Comparison of ENCODE assay signal across 9 cellular contexts in genomic region chr12:12735301-12735700, GRCh38. TPM values are rescaled to one million over a fixed set of nuclear protein-coding genes. Genes with fewer than 3 reads are reported as not detected.
DNase-seq lines count a peak whose midpoint lies in the region; ATAC-seq and TF ChIP-seq lines count a peak whose summit lies in the region.
"Had no signal": no experiment of that assay in that cellular context is flagged by ENCODE, and none has a peak within 500 bp of the region (broad histone marks: within the 10 kb centered on the region; RNA-seq: fewer than 3 reads in every experiment).

No MANE protein-coding gene starts in this region.

- H3K79me2 ChIP-seq in fibroblast of lung (ENCODE audit: control insufficient read depth, insufficient read depth, low read length): peaks cover 35% of the 10 kb centered on the region

- no peak for TF ChIP-seq CTCF in fibroblast of lung (conservative IDR thresholded peaks at IDR 0.05 in 1 of 2, IDR thresholded peaks at IDR 0.05 in 1 of 2; ENCODE audit: low read depth in 1 of 2, low read length in 2 of 2)
- no peak for TF ChIP-seq CTCF in omental fat pad (IDR thresholded peaks at IDR 0.05)

- no peak overlapping the region for H2AFZ ChIP-seq in fibroblast of lung (ENCODE audit: low read length)

- H3K27me3 ChIP-seq in fibroblast of lung (ENCODE audit: control insufficient read depth, insufficient read depth, low read length) (no peaks in the 10 kb centered on the region), skeletal muscle tissue (ENCODE audit: control insufficient read depth in 3 of 3, insufficient read depth in 3 of 3, low read length in 3 of 3) (no peaks in the 10 kb centered on the region)

- H3K9ac ChIP-seq in fibroblast of lung (ENCODE audit: insufficient read depth, low read length) (no peak overlapping the region), skeletal muscle tissue (ENCODE audit: low read depth in 1 of 3, low read length in 3 of 3) (no peak overlapping the region)

- no peak for ATAC-seq in omental fat pad (ENCODE audit: low FRiP score)
- ATAC-seq in HG03378 (IDR thresholded peaks at IDR 0.05; ENCODE audit: unreplicated experiment): no peak

- DNase-seq in ELR (ENCODE audit: low read depth) (peak; percentile 76), SW480 (ENCODE audit: low spot score) (peak; percentile 50), fibroblast of lung (ENCODE audit: low read depth in 2 of 2) (peak in 1 of 2 donors; percentile 96), omental fat pad (ENCODE audit: low spot score) (no peak), UCSD-AML1 (lab: John Stamatoyannopoulos, UW; ENCODE audit: unreplicated experiment) (no peak)
- DNase-seq: Right ventricle myocardium superior had no signal

- H3K27ac ChIP-seq in fibroblast of lung (ENCODE audit: insufficient read depth, low read length): peak overlapping the region; percentile 88
- H3K27ac ChIP-seq in skeletal muscle tissue (ENCODE audit: low read depth, low read length): peak overlapping the region; percentile 51

- H3K9me3 ChIP-seq in fibroblast of lung (ENCODE audit: control insufficient read depth, insufficient read depth, low read depth, low read length) (no peaks in the 10 kb centered on the region), skeletal muscle tissue (ENCODE audit: control insufficient read depth in 3 of 3, low read length in 3 of 3) (no peaks in the 10 kb centered on the region)

- H3K4me3 ChIP-seq in fibroblast of lung (replicated peaks in 1 of 4; ENCODE audit: control extremely low read depth in 1 of 4, insufficient read depth in 1 of 4, low read depth in 3 of 4, low read length in 4 of 4) (peak overlapping the region in 1 of 4 experiments; percentile 28), skeletal muscle tissue (ENCODE audit: low read length in 3 of 3) (no peak overlapping the region)

- H3K4me2 ChIP-seq in fibroblast of lung (ENCODE audit: extremely low read depth, insufficient read depth, low read length): peak overlapping the region; percentile 84

- H3K4me1 ChIP-seq in fibroblast of lung (ENCODE audit: control insufficient read depth, extremely low read depth, insufficient read depth, low read length) (peaks cover 19% of the 10 kb centered on the region), skeletal muscle tissue (ENCODE audit: control insufficient read depth in 3 of 3, insufficient read depth in 3 of 3, low read length in 3 of 3) (peaks cover 4 to 10% (median 5%) of the 10 kb centered on the region in 3 donors)

- no peaks in the 10 kb centered on the region for H4K20me1 ChIP-seq in fibroblast of lung (ENCODE audit: control insufficient read depth, extremely low read depth, insufficient read depth, low read length)

- H3K36me3 ChIP-seq in fibroblast of lung (ENCODE audit: control insufficient read depth, insufficient read depth, low read length) (no peaks in the 10 kb centered on the region), skeletal muscle tissue (ENCODE audit: control insufficient read depth in 3 of 3, insufficient read depth in 3 of 3, low read length in 3 of 3) (no peaks in the 10 kb centered on the region)

RNA-seq across cellular contexts. Expression of gene CDKN1B, which starts 18.1 kb away (rescaled TPM):
- total RNA-seq in fibroblast of lung (50.9 and 58.0 TPM in 2 replicates), skeletal muscle tissue (62.1 TPM), omental fat pad (10 to 100 TPM; 18.4 to 86.2 (median 26.5) TPM)
- 12.6 and 21.4 TPM in 2 replicates for polyA plus RNA-seq in fibroblast of lung
- 16.7 and 28.0 TPM in 2 replicates for polyA plus RNA-seq in fibroblast of lung (2012)
- polyA minus RNA-seq in fibroblast of lung (ENCODE audit: low replicate concordance): 0.89 and 2.8 TPM in 2 replicates

RNA-seq across cellular contexts. Expression of gene GPR19, which starts 39.3 kb away (rescaled TPM):
- total RNA-seq in fibroblast of lung (not detected in 2 replicates), skeletal muscle tissue (0.52 TPM), omental fat pad (1 to 10 TPM in 2 of 4 donors, under 1 TPM in 1, not detected in 1; 0.38 to 1.3 (median 1.2) TPM)
- 0.24 and 0.35 TPM in 2 replicates for polyA plus RNA-seq in fibroblast of lung
- 0.20 and 0.36 TPM in 2 replicates for polyA plus RNA-seq in fibroblast of lung (2012)
- not detected in 2 replicates for polyA minus RNA-seq in fibroblast of lung (ENCODE audit: low replicate concordance)
- total RNA-seq: mesenteric fat pad, Right ventricle myocardium superior had no signal

RNA-seq across cellular contexts. Expression of gene APOLD1, which starts 50.2 kb away (rescaled TPM):
- total RNA-seq in fibroblast of lung (1.5 and 3.1 TPM in 2 replicates), skeletal muscle tissue (9.9 TPM), omental fat pad (100 to 1,000 TPM in 3 of 4 donors, 10 to 100 TPM in 1; 96.4 to 336 (median 119) TPM)
- 2.7 and 3.2 TPM in 2 replicates for polyA plus RNA-seq in fibroblast of lung
- 2.2 and 2.3 TPM in 2 replicates for polyA plus RNA-seq in fibroblast of lung (2012)
- 1.6 and 2.0 TPM in 2 replicates for polyA minus RNA-seq in fibroblast of lung (ENCODE audit: low replicate concordance)

Comparison
In these comparisons a context has a peak if more than half of its experiments do, and no peak if none do; other contexts are left out.
1. DNase-seq: peak in ELR (single experiment) and SW480 (single experiment); none in omental fat pad (single experiment) and UCSD-AML1 (single experiment).